Comparison of ENCODE assay signal across 1 cellular context in the genomic region with DNA sequence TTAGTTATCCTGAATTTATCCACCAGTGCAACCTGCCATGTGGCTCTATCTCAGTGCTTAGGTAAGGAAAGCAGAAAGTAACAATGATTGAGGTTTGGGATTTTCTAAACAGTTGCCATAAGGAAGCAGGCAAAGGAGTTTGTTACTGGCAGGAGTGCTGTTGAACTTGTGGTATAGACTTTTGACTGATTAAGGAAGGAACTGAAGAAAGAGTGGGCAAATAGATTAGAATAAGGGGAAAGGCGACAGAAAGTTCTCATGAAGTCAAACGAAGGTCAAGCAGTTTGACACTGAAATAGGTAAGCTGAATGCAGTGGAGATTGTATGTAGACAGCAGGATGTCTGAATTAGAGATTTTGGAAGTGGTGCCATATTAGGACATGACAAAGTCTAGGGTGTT.
TF ChIP-seq lines count a peak whose summit lies in the region.

No MANE protein-coding gene starts in this region.

TF ChIP-seq in SK-N-SH, 30 proteins besides CTCF, POLR2A, EP300 and RAD21 (continued from another document):
- no peak for TF ChIP-seq USF1 (IDR thresholded peaks at IDR 0.05; ENCODE audit: borderline replicate concordance, low read depth)
